Comparison of ENCODE assay signal across 1 cellular context in the genomic region with DNA sequence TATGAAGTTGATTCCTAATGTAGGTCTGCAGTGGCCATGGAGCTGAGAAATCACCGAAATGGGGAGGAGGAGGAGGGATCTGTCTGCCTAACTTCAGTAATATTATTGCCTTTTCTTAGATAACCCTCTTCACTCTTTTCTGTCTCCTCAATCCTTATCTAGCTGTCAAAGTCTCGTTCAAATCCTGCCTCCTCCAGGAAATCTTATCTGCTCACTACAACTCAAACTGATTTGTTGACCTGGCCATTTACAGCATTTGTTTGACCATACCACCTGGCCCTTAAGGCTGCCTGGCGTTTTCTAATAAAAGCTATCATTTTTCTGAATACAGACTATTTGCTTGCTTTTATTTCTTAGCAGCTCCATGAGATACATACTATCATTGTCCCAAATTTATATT.
TF ChIP-seq lines count a peak whose summit lies in the region.

No MANE protein-coding gene starts in this region.

TF ChIP-seq in K562, 482 proteins besides CTCF, POLR2A, EP300 and RAD21 (continued from another document):
- no peak for TF ChIP-seq NFIX (CRISPR knock-in tag; IDR thresholded peaks at IDR 0.05; ENCODE audit: low read depth)
- TF ChIP-seq, protein P1, sequence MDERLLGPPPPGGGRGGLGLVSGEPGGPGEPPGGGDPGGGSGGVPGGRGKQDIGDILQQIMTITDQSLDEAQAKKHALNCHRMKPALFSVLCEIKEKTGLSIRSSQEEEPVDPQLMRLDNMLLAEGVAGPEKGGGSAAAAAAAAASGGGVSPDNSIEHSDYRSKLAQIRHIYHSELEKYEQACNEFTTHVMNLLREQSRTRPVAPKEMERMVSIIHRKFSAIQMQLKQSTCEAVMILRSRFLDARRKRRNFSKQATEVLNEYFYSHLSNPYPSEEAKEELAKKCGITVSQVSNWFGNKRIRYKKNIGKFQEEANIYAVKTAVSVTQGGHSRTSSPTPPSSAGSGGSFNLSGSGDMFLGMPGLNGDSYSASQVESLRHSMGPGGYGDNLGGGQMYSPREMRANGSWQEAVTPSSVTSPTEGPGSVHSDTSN (CRISPR knock-in tag; IDR thresholded peaks at IDR 0.05; ENCODE audit: low read depth), result no peak
- TF ChIP-seq, protein P1 (tag; conservative IDR thresholded peaks at IDR 0.05; ENCODE audit: low read depth), result peak; percentile 33; the same call in 1 of the 2 replicates
- TF ChIP-seq ZNF431 (CRISPR knock-in tag; IDR thresholded peaks at IDR 0.05), result no peak
